Comparison of ENCODE assay signal across 9 cellular contexts in the genomic region with DNA sequence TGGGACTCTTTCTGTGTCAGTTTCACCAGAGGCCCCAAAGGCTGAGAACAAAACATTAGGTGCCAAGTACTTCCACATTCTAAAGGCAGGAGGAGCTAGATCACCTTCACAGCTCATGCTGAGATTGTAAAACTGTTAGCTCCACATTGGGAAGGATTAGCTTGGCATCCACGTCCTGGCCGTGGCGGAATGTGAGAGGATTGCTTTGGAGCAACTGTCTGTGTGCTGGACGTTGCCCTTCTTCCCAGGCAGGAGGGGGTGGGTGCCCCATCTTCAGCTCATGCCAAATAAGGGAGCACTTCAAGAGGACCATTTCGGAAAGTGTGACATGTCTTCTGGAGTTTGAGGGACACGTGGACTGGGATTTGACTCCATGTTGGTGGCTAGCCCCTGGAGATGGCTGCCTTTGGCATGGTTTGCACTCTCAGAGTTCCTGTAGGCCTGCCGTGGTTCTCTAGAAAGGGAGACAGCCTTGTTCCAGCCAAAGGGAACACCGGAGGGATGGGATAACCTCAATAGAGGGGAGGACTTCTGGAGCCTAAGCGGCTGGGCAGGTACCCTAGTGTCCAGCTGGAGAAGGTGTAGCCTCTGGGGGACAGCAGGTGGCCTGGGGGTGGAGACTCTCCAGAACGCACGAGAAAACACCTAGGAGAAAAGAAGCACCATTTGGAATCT. TPM values are rescaled to one million over a fixed set of nuclear protein-coding genes. Genes with fewer than 3 reads are reported as not detected.
DNase-seq lines count a peak whose midpoint lies in the region; ATAC-seq and TF ChIP-seq lines count a peak whose summit lies in the region.
"Had no signal": no experiment of that assay in that cellular context is flagged by ENCODE, and none has a peak within 500 bp of the region (broad histone marks: within the 10 kb centered on the region; RNA-seq: fewer than 3 reads in every experiment).

No MANE protein-coding gene starts in this region.

- no peaks in the 10 kb centered on the region for H3K9me3 Mint-ChIP-seq in chondrocyte (ENCODE audit: low read depth)
- H3K9me3 Mint-ChIP-seq: stimulated activated naive B cell treated with anti-CD40 and anti-IgM and Interleukin-4, amounts not matched to agents 10 μg/mL and 1 μg/mL and 100 μg/mL, for 72 hours had no signal

- H3K4me1 ChIP-seq in osteoblast (ENCODE audit: insufficient read depth, low read length): no peaks in the 10 kb centered on the region

- DNase-seq in GM10266 (ENCODE audit: extremely low spot score): peak; percentile 8
- no peak for DNase-seq in chondrocyte (ENCODE audit: low spot score)
- DNase-seq in osteoblast (ENCODE audit: insufficient read length, low spot score, missing footprints): peak; percentile 62
- DNase-seq in effector CD8-positive, alpha-beta T cell (lab: John Stamatoyannopoulos, UW): no peak
- DNase-seq in germinal center (ENCODE audit: low spot score): no peak
- DNase-seq: stimulated activated naive B cell treated with anti-CD40 and anti-IgM and Interleukin-4, amounts not matched to agents 10 μg/mL and 1 μg/mL and 100 μg/mL, for 72 hours had no signal

- peak overlapping the region; percentile 76 for H2AFZ ChIP-seq in osteoblast (ENCODE audit: low read length)

- TF ChIP-seq CTCF in GM10266 (IDR thresholded peaks at IDR 0.05; ENCODE audit: control insufficient read depth, insufficient read depth, low read depth, missing control alignments) (peak; percentile 28), LNCAP (IDR thresholded peaks at IDR 0.05) (peak; percentile 26; the same call in 1 of the 2 replicates), chondrocyte (IDR thresholded peaks at IDR 0.05) (peak; percentile 53), osteoblast (IDR thresholded peaks at IDR 0.05; ENCODE audit: extremely low read depth, low read depth, low read length) (peak; percentile 58)

- H3K36me3 ChIP-seq in osteoblast (ENCODE audit: insufficient read depth, low read length): no peaks in the 10 kb centered on the region

- H3K36me3 Mint-ChIP-seq in chondrocyte (ENCODE audit: low read depth): no peaks in the 10 kb centered on the region
- H3K36me3 Mint-ChIP-seq: stimulated activated naive B cell treated with anti-CD40 and anti-IgM and Interleukin-4, amounts not matched to agents 10 μg/mL and 1 μg/mL and 100 μg/mL, for 72 hours had no signal

- no peaks in the 10 kb centered on the region for H3K4me1 Mint-ChIP-seq in chondrocyte (ENCODE audit: low read depth)
- H3K4me1 Mint-ChIP-seq: stimulated activated naive B cell treated with anti-CD40 and anti-IgM and Interleukin-4, amounts not matched to agents 10 μg/mL and 1 μg/mL and 100 μg/mL, for 72 hours had no signal

- no peaks in the 10 kb centered on the region for H4K20me1 ChIP-seq in osteoblast (ENCODE audit: insufficient read depth, low read length)

- H3K4me3 Mint-ChIP-seq in chondrocyte (ENCODE audit: unreplicated experiment): no peak overlapping the region
- H3K4me3 Mint-ChIP-seq: stimulated activated naive B cell treated with anti-CD40 and anti-IgM and Interleukin-4, amounts not matched to agents 10 μg/mL and 1 μg/mL and 100 μg/mL, for 72 hours had no signal

- no peaks in the 10 kb centered on the region for H3K27me3 ChIP-seq in osteoblast (ENCODE audit: insufficient read depth, low read length)

- no peak for ATAC-seq in HG03457 (IDR thresholded peaks at IDR 0.05; ENCODE audit: unreplicated experiment)
- no peak for ATAC-seq in GM19452 (IDR thresholded peaks at IDR 0.05; ENCODE audit: unreplicated experiment)

- H3K79me2 ChIP-seq in osteoblast (ENCODE audit: insufficient read depth, low read length): no peaks in the 10 kb centered on the region

- no peak overlapping the region for H3K27ac Mint-ChIP-seq in chondrocyte (ENCODE audit: unreplicated experiment)
- H3K27ac Mint-ChIP-seq: stimulated activated naive B cell treated with anti-CD40 and anti-IgM and Interleukin-4, amounts not matched to agents 10 μg/mL and 1 μg/mL and 100 μg/mL, for 72 hours had no signal

- no peaks in the 10 kb centered on the region for H3K9me3 ChIP-seq in osteoblast (ENCODE audit: low read depth, low read length)

- no peaks in the 10 kb centered on the region for H3K27me3 Mint-ChIP-seq in chondrocyte (ENCODE audit: low read depth)

- H3K4me3 ChIP-seq in osteoblast (ENCODE audit: insufficient read depth, low read length): no peak overlapping the region

- H3K27ac ChIP-seq in osteoblast (ENCODE audit: low read depth, low read length): no peak overlapping the region

- H3K4me2 ChIP-seq in osteoblast (ENCODE audit: insufficient read depth, low read length): no peak overlapping the region

RNA-seq across cellular contexts. Expression of a gene that starts 19.9 kb away (rescaled TPM):
- total RNA-seq in chondrocyte: 6.2 to 9.1 TPM (median 8.9 TPM) in 3 replicates
- 9.0 and 15.3 TPM in 2 replicates for total RNA-seq in osteoblast

RNA-seq across cellular contexts. Expression of a gene that starts 38.5 kb away (rescaled TPM):
- total RNA-seq in chondrocyte (74.3 to 95.7 TPM (median 78.4 TPM) in 3 replicates), osteoblast (44.2 and 48.9 TPM in 2 replicates)

Comparison
In these comparisons a context has a peak if more than half of its experiments do, and no peak if none do; other contexts are left out.
1. DNase-seq: peak in GM10266 (single experiment) and osteoblast (single experiment); none in chondrocyte (single experiment), effector CD8-positive, alpha-beta T cell (single experiment) and germinal center (single experiment).
2. Peak in every context shown above with its lines, with median percentiles within 50 percentile points of each other: CTCF ChIP-seq.